1 cellular context compared by ENCODE assay signal in genomic region chr17:82496529-82497434, GRCh38.
TF ChIP-seq lines count a peak whose summit lies in the region.

No MANE protein-coding gene starts in this region.

TF ChIP-seq in SK-N-SH treated with all-trans-retinoic acid at 6 μM for 48 hours, 23 proteins besides CTCF, POLR2A, EP300 and RAD21 (continued from another document):
- TF ChIP-seq ZFP3 (CRISPR knock-in tag; IDR thresholded peaks at IDR 0.05), result peak; percentile 58; the same call in 1 of the 2 replicates
- TF ChIP-seq SNAI2 (CRISPR knock-in tag; IDR thresholded peaks at IDR 0.05), result 0 out of 2 replicates have a peak, but pooled peaks have one; percentile 20
- TF ChIP-seq CREB5 (CRISPR knock-in tag; IDR thresholded peaks at IDR 0.05; ENCODE audit: low read depth), result no peak
- no peak; the same call in 1 of the 2 replicates for TF ChIP-seq ZNF70 (CRISPR knock-in tag; IDR thresholded peaks at IDR 0.05)
- TF ChIP-seq OSR1 (CRISPR knock-in tag; IDR thresholded peaks at IDR 0.05), result no peak
- no peak for TF ChIP-seq GLIS3 (CRISPR knock-in tag; IDR thresholded peaks at IDR 0.05)
- no peak for TF ChIP-seq ZNF565 (CRISPR knock-in tag; conservative IDR thresholded peaks at IDR 0.05; ENCODE audit: low read depth)
